20 cellular contexts compared by ENCODE assay signal in the genomic region with DNA sequence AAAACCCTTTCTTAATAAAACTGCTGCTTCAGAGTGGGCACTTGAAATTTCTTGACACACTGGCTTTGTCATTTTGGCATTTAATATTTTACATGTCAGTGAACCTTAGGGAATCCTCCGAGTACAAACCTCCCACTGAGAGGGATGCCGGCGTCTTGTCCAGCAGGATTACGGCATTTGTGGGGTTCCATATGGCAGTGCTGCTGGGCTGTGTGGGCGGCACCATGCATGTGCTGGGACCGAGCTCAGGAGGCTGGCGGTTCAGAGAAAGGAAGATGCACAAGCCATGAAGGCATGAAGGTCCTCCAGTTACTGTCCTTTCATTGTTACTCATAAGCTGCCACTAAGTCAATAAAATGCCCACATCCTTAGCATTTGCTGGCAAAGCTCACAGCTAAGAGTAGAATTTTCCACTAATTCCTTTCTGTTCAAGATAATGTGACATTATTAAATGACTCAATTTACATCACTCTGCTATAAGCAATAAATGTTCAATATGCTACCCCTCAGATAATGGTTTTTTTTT.
A peak's percentile ranks its signal among the peaks of the same experiment; 100 is the strongest.
DNase-seq lines count a peak whose midpoint lies in the region; ATAC-seq and TF ChIP-seq lines count a peak whose summit lies in the region.
"Had no signal": no experiment of that assay in that cellular context is flagged by ENCODE, and none has a peak within 500 bp of the region (broad histone marks: within the 10 kb centered on the region; RNA-seq: fewer than 3 reads in every experiment).

No MANE protein-coding gene starts in this region.

- H3K36me3 Mint-ChIP-seq in activated CD4-positive, alpha-beta memory T cell treated with anti-CD3 and anti-CD28 coated beads, Interleukin-2, amount 10 ng/mL, durations not matched to agents 7 days and 5 days (ENCODE audit: low read depth): peaks cover 32% of the 10 kb centered on the region
- H3K36me3 Mint-ChIP-seq in activated CD4-positive, alpha-beta memory T cell treated with anti-CD3 and anti-CD28 coated beads for 36 hours: no peaks in the 10 kb centered on the region
- H3K36me3 Mint-ChIP-seq in CD8-positive, alpha-beta memory T cell: no peaks in the 10 kb centered on the region

- peak overlapping the region; percentile 20 for H3K27ac ChIP-seq in WERI-Rb-1
- no peak overlapping the region for H3K27ac ChIP-seq in CD8-positive, alpha-beta memory T cell (ENCODE audit: low read depth, low read length)

- peaks cover 18% of the 10 kb centered on the region for H3K4me1 ChIP-seq in CD8-positive, alpha-beta memory T cell (ENCODE audit: insufficient read depth, low read length)
- H3K4me1 ChIP-seq: HAP-1 had no signal

- H3K4me3 ChIP-seq in WERI-Rb-1 (ENCODE audit: low read depth, low read length): no peak overlapping the region
- H3K4me3 ChIP-seq in CD8-positive, alpha-beta memory T cell (ENCODE audit: low read length): no peak overlapping the region
- H3K4me3 ChIP-seq: GM12878, GM23338, HAP-1 had no signal

- peaks cover 56% of the 10 kb centered on the region for H3K4me1 Mint-ChIP-seq in activated CD4-positive, alpha-beta memory T cell treated with anti-CD3 and anti-CD28 coated beads, Interleukin-2, amount 10 ng/mL, durations not matched to agents 7 days and 5 days
- H3K4me1 Mint-ChIP-seq in activated CD4-positive, alpha-beta memory T cell treated with anti-CD3 and anti-CD28 coated beads for 36 hours (ENCODE audit: low read depth): peaks cover 41% of the 10 kb centered on the region
- H3K4me1 Mint-ChIP-seq in CD8-positive, alpha-beta memory T cell: peaks cover 7 to 23% (median 11%) of the 10 kb centered on the region in 3 donors
- H3K4me1 Mint-ChIP-seq: B cell had no signal

- H3K9me3 Mint-ChIP-seq in activated CD4-positive, alpha-beta memory T cell treated with anti-CD3 and anti-CD28 coated beads, Interleukin-2, amount 10 ng/mL, durations not matched to agents 7 days and 5 days: peaks cover 19% of the 10 kb centered on the region
- no peaks in the 10 kb centered on the region for H3K9me3 Mint-ChIP-seq in activated CD4-positive, alpha-beta memory T cell treated with anti-CD3 and anti-CD28 coated beads for 36 hours
- H3K9me3 Mint-ChIP-seq in CD8-positive, alpha-beta memory T cell: no peaks in the 10 kb centered on the region
- H3K9me3 Mint-ChIP-seq: CD14-positive monocyte, GM23338 had no signal

- no peak overlapping the region for H3K4me3 Mint-ChIP-seq in activated CD4-positive, alpha-beta memory T cell treated with anti-CD3 and anti-CD28 coated beads, Interleukin-2, amount 10 ng/mL, durations not matched to agents 7 days and 5 days
- no peak overlapping the region for H3K4me3 Mint-ChIP-seq in activated CD4-positive, alpha-beta memory T cell treated with anti-CD3 and anti-CD28 coated beads for 36 hours
- no peak overlapping the region for H3K4me3 Mint-ChIP-seq in CD8-positive, alpha-beta memory T cell
- H3K4me3 Mint-ChIP-seq: B cell, CD14-positive monocyte, GM23338 had no signal

- peaks cover 23% of the 10 kb centered on the region for H3K9me3 ChIP-seq in WERI-Rb-1 (ENCODE audit: severe bottlenecking)
- no peaks in the 10 kb centered on the region for H3K9me3 ChIP-seq in CD8-positive, alpha-beta memory T cell (ENCODE audit: low read length)
- H3K9me3 ChIP-seq: HAP-1 had no signal

- H3K27ac Mint-ChIP-seq in activated CD4-positive, alpha-beta memory T cell treated with anti-CD3 and anti-CD28 coated beads, Interleukin-2, amount 10 ng/mL, durations not matched to agents 7 days and 5 days: peak overlapping the region; percentile 34
- no peak overlapping the region for H3K27ac Mint-ChIP-seq in activated CD4-positive, alpha-beta memory T cell treated with anti-CD3 and anti-CD28 coated beads for 36 hours
- no peak overlapping the region for H3K27ac Mint-ChIP-seq in CD8-positive, alpha-beta memory T cell
- H3K27ac Mint-ChIP-seq: B cell, CD14-positive monocyte, GM23338 had no signal

- POLR2A ChIA-PET in activated CD4-positive, alpha-beta memory T cell treated with anti-CD3 and anti-CD28 coated beads, Interleukin-2, amount 10 ng/mL, durations not matched to agents 7 days and 5 days (lab: Charles Lee): interaction anchor here (1.6 to 3.1 kb wide), 3 partner anchors 9 to 36 kb away, joined by 3 to 10 read pairs (median 5); no protein-coding TSS in a partner anchor
- POLR2A ChIA-PET in activated CD4-positive, alpha-beta memory T cell treated with anti-CD3 and anti-CD28 coated beads for 36 hours (lab: Charles Lee): no interaction called here
- POLR2A ChIA-PET in CD8-positive, alpha-beta memory T cell (lab: Charles Lee): no interaction called here

- no peak for DNase-seq in activated CD4-positive, alpha-beta memory T cell treated with anti-CD3 and anti-CD28 coated beads, Interleukin-2, amount 10 ng/mL, durations not matched to agents 7 days and 5 days
- no peak for DNase-seq in activated CD4-positive, alpha-beta memory T cell treated with anti-CD3 and anti-CD28 coated beads for 36 hours
- DNase-seq in DMS 273 (lab: John Stamatoyannopoulos, UW; ENCODE audit: unreplicated experiment): peak; percentile 75
- DNase-seq in WERI-Rb-1: peak; percentile 81
- DNase-seq in occipital lobe (lab: John Stamatoyannopoulos, UW): peak; percentile 13
- no peak for DNase-seq in CD8-positive, alpha-beta memory T cell
- no peak for DNase-seq in NCI-H2029 (lab: John Stamatoyannopoulos, UW)
- DNase-seq: DMS79 treated with DMSO at 0.1 percent for 48 hours, Kasumi-1, NCI-H1694, NCI-H2081 treated with DMSO at 0.1 percent for 48 hours, NCI-H446, NCI-H526, OCI-M1 had no signal

- intact Hi-C loops in activated CD4-positive, alpha-beta memory T cell treated with anti-CD3 and anti-CD28 coated beads for 36 hours (cut with micrococcal nuclease): no loop called here

- no peaks in the 10 kb centered on the region for H3K27me3 ChIP-seq in WERI-Rb-1 (ENCODE audit: insufficient read depth, low read depth, severe bottlenecking)
- H3K27me3 ChIP-seq in CD8-positive, alpha-beta memory T cell (ENCODE audit: insufficient read depth, low read length, poor library complexity, severe bottlenecking): no peaks in the 10 kb centered on the region

- CTCF ChIA-PET in activated CD4-positive, alpha-beta memory T cell treated with anti-CD3 and anti-CD28 coated beads, Interleukin-2, amount 10 ng/mL, durations not matched to agents 7 days and 5 days (lab: Charles Lee): interaction anchor here (0.7 kb wide), 1 partner anchor 9 kb away, joined by 3 read pairs; no protein-coding TSS in a partner anchor
- CTCF ChIA-PET in activated CD4-positive, alpha-beta memory T cell treated with anti-CD3 and anti-CD28 coated beads for 36 hours (lab: Charles Lee): interaction anchor here (0.6 kb wide), 2 partner anchors 25 to 27 kb away, joined by 3 to 4 read pairs; no protein-coding TSS in a partner anchor
- CTCF ChIA-PET in CD8-positive, alpha-beta memory T cell (lab: Charles Lee): no interaction called here

- H3K27me3 Mint-ChIP-seq in activated CD4-positive, alpha-beta memory T cell treated with anti-CD3 and anti-CD28 coated beads, Interleukin-2, amount 10 ng/mL, durations not matched to agents 7 days and 5 days: no peaks in the 10 kb centered on the region
- H3K27me3 Mint-ChIP-seq in activated CD4-positive, alpha-beta memory T cell treated with anti-CD3 and anti-CD28 coated beads for 36 hours: no peaks in the 10 kb centered on the region
- H3K27me3 Mint-ChIP-seq in CD8-positive, alpha-beta memory T cell: peaks cover 0 to 2% of the 10 kb centered on the region in 2 donors
- H3K27me3 Mint-ChIP-seq: B cell had no signal

- H3K36me3 ChIP-seq in WERI-Rb-1: no peaks in the 10 kb centered on the region
- H3K36me3 ChIP-seq in CD8-positive, alpha-beta memory T cell (ENCODE audit: insufficient read depth, low read length): no peaks in the 10 kb centered on the region
- H3K36me3 ChIP-seq: HAP-1 had no signal

- ATAC-seq in GM18858 (IDR thresholded peaks at IDR 0.05; ENCODE audit: unreplicated experiment): no peak
- ATAC-seq: GM12878, GM23338 had no signal

- TF ChIP-seq CTCF in WERI-Rb-1 (IDR thresholded peaks at IDR 0.05; ENCODE audit: low read depth, low read length): no peak

Comparison
In these comparisons a context has a peak if more than half of its experiments do, and no peak if none do; other contexts are left out.
1. DNase-seq: peak in DMS 273 (single experiment), WERI-Rb-1 (single experiment) and occipital lobe (single experiment); none in activated CD4-positive, alpha-beta memory T cell treated with anti-CD3 and anti-CD28 coated beads, Interleukin-2, amount 10 ng/mL, durations not matched to agents 7 days and 5 days (single experiment), activated CD4-positive, alpha-beta memory T cell treated with anti-CD3 and anti-CD28 coated beads for 36 hours (single experiment), CD8-positive, alpha-beta memory T cell (0 of 5) and NCI-H2029 (single experiment).